ENCODE assay signal across 1 cellular context in genomic region chr4:3302164-3302785, GRCh38.
TF ChIP-seq lines count a peak whose summit lies in the region.

No MANE protein-coding gene starts in this region.

TF ChIP-seq in GM12878, 131 proteins besides CTCF, POLR2A, EP300 and RAD21 (continued from another document and continues in another):
- TF ChIP-seq BCLAF1 (IDR thresholded peaks at IDR 0.05) (no peak), SMARCA5 (IDR thresholded peaks at IDR 0.05) (no peak), ZSCAN29 (IDR thresholded peaks at IDR 0.05) (no peak), USF1 (IDR thresholded peaks at IDR 0.05; ENCODE audit: borderline replicate concordance, extremely low read length, insufficient read depth, low read depth, low read length) (no peak), FOXM1 (IDR thresholded peaks at IDR 0.05; ENCODE audit: low read depth, low read length) (no peak), TCF7 (IDR thresholded peaks at IDR 0.05; ENCODE audit: borderline replicate concordance) (peak; percentile 54; the same call in 1 of the 2 replicates), CEBPZ (IDR thresholded peaks at IDR 0.05; ENCODE audit: low read depth, low read length) (no peak), KAT2A (conservative IDR thresholded peaks at IDR 0.05; ENCODE audit: control insufficient read depth, low read depth, low read length) (no peak), NRF1 (conservative IDR thresholded peaks at IDR 0.05; ENCODE audit: low read depth, low read length) (no peak), BHLHE40 (IDR thresholded peaks at IDR 0.05; ENCODE audit: borderline replicate concordance in 1 of 2, low read depth in 2 of 2, low read length in 1 of 2) (peak; percentile 74 to 90), SKIL (IDR thresholded peaks at IDR 0.05; ENCODE audit: low read depth, poor library complexity, severe bottlenecking) (no peak), POU2F2 (IDR thresholded peaks at IDR 0.05; ENCODE audit: borderline replicate concordance, low read depth, low read length) (no peak), CREM (IDR thresholded peaks at IDR 0.05; ENCODE audit: low read depth) (0 out of 2 replicates have a peak, but pooled peaks have one; percentile 13), CREB1 (IDR thresholded peaks at IDR 0.05; ENCODE audit: low read depth) (0 out of 2 replicates have a peak, but pooled peaks have one; percentile 37), SREBF2 (IDR thresholded peaks at IDR 0.05; ENCODE audit: low read length) (no peak), STAT1 (conservative IDR thresholded peaks at IDR 0.05) (no peak), MTA2 (IDR thresholded peaks at IDR 0.05; ENCODE audit: low read depth) (peak; percentile 11; the same call in 1 of the 2 replicates), FOS (IDR thresholded peaks at IDR 0.05; ENCODE audit: borderline replicate concordance, extremely low read depth, insufficient read length) (no peak), HDAC2 (IDR thresholded peaks at IDR 0.05) (no peak), CEBPB (IDR thresholded peaks at IDR 0.05; ENCODE audit: borderline replicate concordance in 1 of 2, low read depth in 2 of 2, low read length in 2 of 2) (no peak), RELB (IDR thresholded peaks at IDR 0.05; ENCODE audit: low read depth) (peak; percentile 51; the same call in 1 of the 2 replicates), ZNF207 (IDR thresholded peaks at IDR 0.05; ENCODE audit: borderline replicate concordance) (no peak), PKNOX1 (IDR thresholded peaks at IDR 0.05) (no peak), ZNF592 (IDR thresholded peaks at IDR 0.05) (no peak), USF2 (IDR thresholded peaks at IDR 0.05; ENCODE audit: borderline replicate concordance, low read depth, low read length) (no peak), MEF2A (IDR thresholded peaks at IDR 0.05; ENCODE audit: insufficient read depth, low read depth, low read length) (no peak), JUND (IDR thresholded peaks at IDR 0.05; ENCODE audit: low read depth, low read length) (no peak), DPF2 (IDR thresholded peaks at IDR 0.05) (peak; percentile 31; the same call in 1 of the 2 replicates), EGR1 (IDR thresholded peaks at IDR 0.05; ENCODE audit: borderline replicate concordance in 1 of 2, low read depth in 2 of 2, low read length in 2 of 2) (no peak), HDAC6 (IDR thresholded peaks at IDR 0.05; ENCODE audit: unreplicated experiment) (no peak), RBBP5 (conservative IDR thresholded peaks at IDR 0.05) (no peak), WRNIP1 (IDR thresholded peaks at IDR 0.05; ENCODE audit: borderline replicate concordance, low read depth, low read length) (no peak), FOXK2 (IDR thresholded peaks at IDR 0.05) (peak; percentile 59), KLF5 (IDR thresholded peaks at IDR 0.05; ENCODE audit: partially characterized antibody) (no peak), SMAD5 (IDR thresholded peaks at IDR 0.05; ENCODE audit: low read depth) (no peak), GATAD2B (conservative IDR thresholded peaks at IDR 0.05; ENCODE audit: low read depth) (no peak), NR2C2 (IDR thresholded peaks at IDR 0.05; ENCODE audit: borderline replicate concordance, control insufficient read depth, insufficient read length, low read depth) (no peak), SP1 (IDR thresholded peaks at IDR 0.05; ENCODE audit: low read depth, low read length) (no peak), SRF (IDR thresholded peaks at IDR 0.05; ENCODE audit: low read depth in 2 of 2, low read length in 2 of 2) (no peak), PAX8 (IDR thresholded peaks at IDR 0.05) (no peak), IRF5 (IDR thresholded peaks at IDR 0.05; ENCODE audit: borderline replicate concordance) (no peak), RUNX3 (IDR thresholded peaks at IDR 0.05; ENCODE audit: low read length) (peak; percentile 65; the same call in 1 of the 2 replicates), CHD1 (IDR thresholded peaks at IDR 0.05; ENCODE audit: low read depth, low read length) (0 out of 2 replicates have a peak, but pooled peaks have one; percentile 52), YY1 (IDR thresholded peaks at IDR 0.05; ENCODE audit: low read depth, low read length) (no peak), MEF2B (IDR thresholded peaks at IDR 0.05; ENCODE audit: partially characterized antibody, poor library complexity, severe bottlenecking) (peak; percentile 36), ATF7 (IDR thresholded peaks at IDR 0.05; ENCODE audit: low read depth) (peak; percentile 58)
